ENCODE assay signal across 1 cellular context in genomic region chr1:25695066-25695990, GRCh38.
TF ChIP-seq lines count a peak whose summit lies in the region.

No MANE protein-coding gene starts in this region.

TF ChIP-seq in K562, 482 proteins besides CTCF, POLR2A, EP300 and RAD21 (continued from another document and continues in another):
- TF ChIP-seq ZHX1 (conservative IDR thresholded peaks at IDR 0.05; ENCODE audit: low read length), result no peak
- no peak for TF ChIP-seq PRMT5 (CRISPR knock-in tag; IDR thresholded peaks at IDR 0.05)
- no peak for TF ChIP-seq ZNF561 (CRISPR knock-in tag; conservative IDR thresholded peaks at IDR 0.05)
- TF ChIP-seq ZEB2 (IDR thresholded peaks at IDR 0.05), result no peak
- no peak for TF ChIP-seq FOXP1 (CRISPR knock-in tag; IDR thresholded peaks at IDR 0.05)
- peak; percentile 51 for TF ChIP-seq TCF3 (CRISPR knock-in tag; IDR thresholded peaks at IDR 0.05)
- no peak for TF ChIP-seq NFIC (IDR thresholded peaks at IDR 0.05)
- no peak for TF ChIP-seq ZNF140 (CRISPR knock-in tag; IDR thresholded peaks at IDR 0.05)
- TF ChIP-seq ZNF699 (CRISPR knock-in tag; IDR thresholded peaks at IDR 0.05; ENCODE audit: insufficient replicate concordance), result no peak
- TF ChIP-seq MEIS2 (IDR thresholded peaks at IDR 0.05; ENCODE audit: partially characterized antibody), result peak; percentile 94
- TF ChIP-seq BCOR (IDR thresholded peaks at IDR 0.05), result 0 out of 2 replicates have a peak, but pooled peaks have one; percentile 3
- TF ChIP-seq, protein P1, sequence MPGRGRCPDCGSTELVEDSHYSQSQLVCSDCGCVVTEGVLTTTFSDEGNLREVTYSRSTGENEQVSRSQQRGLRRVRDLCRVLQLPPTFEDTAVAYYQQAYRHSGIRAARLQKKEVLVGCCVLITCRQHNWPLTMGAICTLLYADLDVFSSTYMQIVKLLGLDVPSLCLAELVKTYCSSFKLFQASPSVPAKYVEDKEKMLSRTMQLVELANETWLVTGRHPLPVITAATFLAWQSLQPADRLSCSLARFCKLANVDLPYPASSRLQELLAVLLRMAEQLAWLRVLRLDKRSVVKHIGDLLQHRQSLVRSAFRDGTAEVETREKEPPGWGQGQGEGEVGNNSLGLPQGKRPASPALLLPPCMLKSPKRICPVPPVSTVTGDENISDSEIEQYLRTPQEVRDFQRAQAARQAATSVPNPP (IDR thresholded peaks at IDR 0.05; ENCODE audit: borderline replicate concordance, insufficient read depth, insufficient read length), result no peak
- TF ChIP-seq MAX (CRISPR knock-in tag; IDR thresholded peaks at IDR 0.05), result no peak
- TF ChIP-seq SMC3 (conservative IDR thresholded peaks at IDR 0.05; ENCODE audit: insufficient read depth, low read depth, low read length), result no peak
- TF ChIP-seq ZNF124 (CRISPR knock-in tag; IDR thresholded peaks at IDR 0.05), result no peak
- TF ChIP-seq ZNF239 (CRISPR knock-in tag; IDR thresholded peaks at IDR 0.05), result peak; percentile 7; the same call in 1 of the 2 replicates
- no peak for TF ChIP-seq HMG20B (CRISPR knock-in tag; IDR thresholded peaks at IDR 0.05)
- TF ChIP-seq MTF1 (CRISPR knock-in tag; IDR thresholded peaks at IDR 0.05; ENCODE audit: borderline replicate concordance), result no peak
- TF ChIP-seq MBD2 (IDR thresholded peaks at IDR 0.05; ENCODE audit: borderline replicate concordance, low read depth), result no peak
- no peak for TF ChIP-seq TRIM25 (IDR thresholded peaks at IDR 0.05; ENCODE audit: borderline replicate concordance)
- TF ChIP-seq GABPA (tag; conservative IDR thresholded peaks at IDR 0.05; ENCODE audit: low read depth), result peak; percentile 61
- no peak for TF ChIP-seq NR2C1 (IDR thresholded peaks at IDR 0.05)
- peak; percentile 40; the same call in 1 of the 2 replicates for TF ChIP-seq NR2C1 (tag; IDR thresholded peaks at IDR 0.05)
- no peak for TF ChIP-seq KLF1 (tag; IDR thresholded peaks at IDR 0.05)
- TF ChIP-seq TSC22D4 (tag; IDR thresholded peaks at IDR 0.05), result no peak
- TF ChIP-seq, protein P2, sequence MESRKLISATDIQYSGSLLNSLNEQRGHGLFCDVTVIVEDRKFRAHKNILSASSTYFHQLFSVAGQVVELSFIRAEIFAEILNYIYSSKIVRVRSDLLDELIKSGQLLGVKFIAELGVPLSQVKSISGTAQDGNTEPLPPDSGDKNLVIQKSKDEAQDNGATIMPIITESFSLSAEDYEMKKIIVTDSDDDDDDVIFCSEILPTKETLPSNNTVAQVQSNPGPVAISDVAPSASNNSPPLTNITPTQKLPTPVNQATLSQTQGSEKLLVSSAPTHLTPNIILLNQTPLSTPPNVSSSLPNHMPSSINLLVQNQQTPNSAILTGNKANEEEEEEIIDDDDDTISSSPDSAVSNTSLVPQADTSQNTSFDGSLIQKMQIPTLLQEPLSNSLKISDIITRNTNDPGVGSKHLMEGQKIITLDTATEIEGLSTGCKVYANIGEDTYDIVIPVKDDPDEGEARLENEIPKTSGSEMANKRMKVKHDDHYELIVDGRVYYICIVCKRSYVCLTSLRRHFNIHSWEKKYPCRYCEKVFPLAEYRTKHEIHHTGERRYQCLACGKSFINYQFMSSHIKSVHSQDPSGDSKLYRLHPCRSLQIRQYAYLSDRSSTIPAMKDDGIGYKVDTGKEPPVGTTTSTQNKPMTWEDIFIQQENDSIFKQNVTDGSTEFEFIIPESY (CRISPR knock-in tag; IDR thresholded peaks at IDR 0.05), result no peak
- peak; percentile 45 for TF ChIP-seq TAL1 (IDR thresholded peaks at IDR 0.05)
- TF ChIP-seq SETDB1 (IDR thresholded peaks at IDR 0.05; ENCODE audit: low read length), result no peak
- no peak for TF ChIP-seq ZNF146 (CRISPR knock-in tag; IDR thresholded peaks at IDR 0.05; ENCODE audit: unreplicated experiment)
- TF ChIP-seq FOXA1 (IDR thresholded peaks at IDR 0.05; ENCODE audit: borderline replicate concordance), result no peak
- TF ChIP-seq NONO (IDR thresholded peaks at IDR 0.05; ENCODE audit: low read depth in 2 of 2, low read length in 1 of 2), result no peak
- TF ChIP-seq STAG1 (CRISPR knock-in tag; IDR thresholded peaks at IDR 0.05; ENCODE audit: borderline replicate concordance), result no peak
- no peak for TF ChIP-seq SAP30 (IDR thresholded peaks at IDR 0.05; ENCODE audit: borderline replicate concordance, insufficient read depth, low read depth, low read length, poor library complexity, severe bottlenecking)
- peak in 1 of 3 experiments; percentile 42; a peak in 1 of 6 replicates for TF ChIP-seq ZBTB11 (CRISPR knock-in tag; IDR thresholded peaks at IDR 0.05)
- no peak for TF ChIP-seq ZNF79 (CRISPR knock-in tag; IDR thresholded peaks at IDR 0.05; ENCODE audit: low read depth)
- no peak for TF ChIP-seq POLR2G (IDR thresholded peaks at IDR 0.05; ENCODE audit: low read depth, low read length)
- TF ChIP-seq ELF2 (CRISPR knock-in tag; IDR thresholded peaks at IDR 0.05), result no peak
- no peak for TF ChIP-seq ZNF586 (CRISPR knock-in tag; conservative IDR thresholded peaks at IDR 0.05)
- TF ChIP-seq ZFX (CRISPR knock-in tag; IDR thresholded peaks at IDR 0.05), result no peak
- no peak for TF ChIP-seq FOXO4 (CRISPR knock-in tag; IDR thresholded peaks at IDR 0.05)
- TF ChIP-seq, protein P3, sequence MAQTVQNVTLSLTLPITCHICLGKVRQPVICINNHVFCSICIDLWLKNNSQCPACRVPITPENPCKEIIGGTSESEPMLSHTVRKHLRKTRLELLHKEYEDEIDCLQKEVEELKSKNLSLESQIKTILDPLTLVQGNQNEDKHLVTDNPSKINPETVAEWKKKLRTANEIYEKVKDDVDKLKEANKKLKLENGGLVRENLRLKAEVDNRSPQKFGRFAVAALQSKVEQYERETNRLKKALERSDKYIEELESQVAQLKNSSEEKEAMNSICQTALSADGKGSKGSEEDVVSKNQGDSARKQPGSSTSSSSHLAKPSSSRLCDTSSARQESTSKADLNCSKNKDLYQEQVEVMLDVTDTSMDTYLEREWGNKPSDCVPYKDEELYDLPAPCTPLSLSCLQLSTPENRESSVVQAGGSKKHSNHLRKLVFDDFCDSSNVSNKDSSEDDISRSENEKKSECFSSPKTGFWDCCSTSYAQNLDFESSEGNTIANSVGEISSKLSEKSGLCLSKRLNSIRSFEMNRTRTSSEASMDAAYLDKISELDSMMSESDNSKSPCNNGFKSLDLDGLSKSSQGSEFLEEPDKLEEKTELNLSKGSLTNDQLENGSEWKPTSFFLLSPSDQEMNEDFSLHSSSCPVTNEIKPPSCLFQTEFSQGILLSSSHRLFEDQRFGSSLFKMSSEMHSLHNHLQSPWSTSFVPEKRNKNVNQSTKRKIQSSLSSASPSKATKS (CRISPR knock-in tag; IDR thresholded peaks at IDR 0.05), result no peak
- TF ChIP-seq GTF2B (IDR thresholded peaks at IDR 0.05; ENCODE audit: extremely low read depth, insufficient read length), result no peak
- no peak for TF ChIP-seq GTF2E2 (tag; IDR thresholded peaks at IDR 0.05)
- TF ChIP-seq SIN3B (IDR thresholded peaks at IDR 0.05; ENCODE audit: low read depth), result no peak
- TF ChIP-seq HES1 (IDR thresholded peaks at IDR 0.05; ENCODE audit: low read depth), result no peak
- TF ChIP-seq NCOR1 (IDR thresholded peaks at IDR 0.05), result no peak
- TF ChIP-seq SNIP1 (IDR thresholded peaks at IDR 0.05; ENCODE audit: low read depth), result no peak
- peak; percentile 54; the same call in 1 of the 2 replicates for TF ChIP-seq MITF (IDR thresholded peaks at IDR 0.05)
- no peak for TF ChIP-seq CCAR2 (IDR thresholded peaks at IDR 0.05; ENCODE audit: low read depth, low read length)
- TF ChIP-seq BRD4 (IDR thresholded peaks at IDR 0.05), result no peak
- TF ChIP-seq TAF9B (IDR thresholded peaks at IDR 0.05; ENCODE audit: partially characterized antibody), result no peak
- TF ChIP-seq ZBTB1 (CRISPR knock-in tag; IDR thresholded peaks at IDR 0.05; ENCODE audit: borderline replicate concordance, low read depth), result no peak
